ENCODE assay signal across 8 cellular contexts in the genomic region with DNA sequence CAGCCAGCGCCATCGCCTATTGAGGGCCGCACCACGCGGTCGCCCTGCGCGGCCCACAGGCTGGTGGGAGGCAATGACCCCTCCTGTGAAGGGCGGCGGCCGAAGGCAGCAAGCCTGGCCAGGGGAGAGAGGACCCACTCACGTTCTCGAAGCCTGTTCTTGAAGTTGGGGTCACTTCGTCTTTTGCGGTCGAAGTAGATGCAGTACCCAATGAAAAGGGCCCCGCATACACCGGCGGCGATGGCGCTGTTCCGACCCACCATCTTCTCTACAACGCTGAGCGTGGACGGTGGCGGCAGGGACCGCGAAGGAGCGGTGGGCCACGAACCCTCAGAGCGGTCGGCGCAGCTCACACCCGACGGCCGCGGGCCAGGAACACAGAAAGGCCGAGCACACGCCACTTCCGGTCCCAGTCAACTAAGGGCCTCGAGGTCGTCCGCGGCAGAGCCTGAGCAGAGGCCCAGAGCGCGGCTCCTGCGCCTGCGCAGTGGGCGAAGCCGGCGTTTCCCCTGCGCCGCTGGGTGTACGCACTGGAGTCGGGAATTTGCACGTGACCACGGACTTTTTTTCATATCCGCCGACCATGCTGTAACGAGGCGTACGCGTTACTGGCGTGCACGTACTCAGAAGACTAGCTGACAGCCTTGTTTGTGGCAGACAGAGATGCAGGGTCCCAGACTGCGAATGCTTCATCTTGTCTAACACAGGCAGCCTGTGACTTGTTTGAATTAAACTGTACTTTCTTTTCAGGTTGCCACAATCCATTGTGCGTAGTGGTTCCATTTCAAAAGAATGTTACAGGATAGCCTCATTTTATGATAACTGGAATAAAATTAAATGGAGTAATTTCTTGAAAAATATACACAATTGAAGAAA. TPM values are rescaled to one million over a fixed set of nuclear protein-coding genes. Genes with fewer than 3 reads are reported as not detected.
DNase-seq lines count a peak whose midpoint lies in the region; ATAC-seq and FAIRE-seq lines count a peak whose summit lies in the region.

A gene (minus strand): TSS at position 385 of the 876 bp plus-strand sequence. CDS start 122 bp downstream, at position 263.

- H3K9me3 ChIP-seq in endocrine pancreas (ENCODE audit: control insufficient read depth, low read length): no peaks in the 10 kb centered on the region

- no peaks in the 10 kb centered on the region for H3K36me3 ChIP-seq in endocrine pancreas (ENCODE audit: control insufficient read depth, insufficient read depth, low read length)

- peak; percentile 90 for FAIRE-seq in HTR-8/SVneo (lab: Jason Lieb, UNC)

- H3K4me3 ChIP-seq in endocrine pancreas (ENCODE audit: control insufficient read depth, insufficient read depth, low read length): peak within 1 kb of the TSS; percentile 92

- peak; percentile 95 for ATAC-seq in GM21367 (IDR thresholded peaks at IDR 0.05; ENCODE audit: unreplicated experiment)

- H3K9ac ChIP-seq in endocrine pancreas (ENCODE audit: control insufficient read depth, insufficient read depth, low read length): peak within 1 kb of the TSS; percentile 96

- DNase-seq in COR-L47 (lab: John Stamatoyannopoulos, UW) (peak; percentile 97), HTR-8/SVneo (ENCODE audit: insufficient read length, low spot score) (peak; percentile 98), NOMO-1 treated with dmso at 0.1 percent for 144 hours (lab: John Stamatoyannopoulos, UW; ENCODE audit: unreplicated experiment) (peak; percentile 97), mesenteric fat pad (ENCODE audit: low spot score) (peak; percentile 99)
- DNase-seq in activated CD8-positive, alpha-beta memory T cell treated with anti-CD3 and anti-CD28 coated beads for 48 hours (ENCODE audit: low read depth in 2 of 3, low spot score in 2 of 3): peak; percentile 72 to 96 (median 85)
- peak; percentile 84 for DNase-seq in stimulated activated CD8-positive, alpha-beta memory T cell treated with anti-CD3 and anti-CD28 coated beads, Interleukin-15, amount 100 ng/mL, for 24 hours (ENCODE audit: low read depth)

- peaks cover 6% of the 10 kb centered on the region for H3K4me1 ChIP-seq in endocrine pancreas (ENCODE audit: control insufficient read depth, insufficient read depth, low read length)

- no peaks in the 10 kb centered on the region for H3K27me3 ChIP-seq in endocrine pancreas (ENCODE audit: control insufficient read depth, insufficient read depth, low read length)

RNA-seq across cellular contexts. Expression of the gene that starts here (rescaled TPM):
- 107 TPM for total RNA-seq in mesenteric fat pad

Comparison
In these comparisons a context has a peak if more than half of its experiments do, and no peak if none do; other contexts are left out.
1. Peak in every context shown above with its lines: DNase-seq, ATAC-seq and H3K4me3 ChIP-seq.